Comparison of ENCODE assay signal across 8 cellular contexts in genomic region chr1:117754061-117754969, GRCh38.
DNase-seq lines count a peak whose midpoint lies in the region; ATAC-seq and TF ChIP-seq lines count a peak whose summit lies in the region.

No MANE protein-coding gene starts in this region.

- no peak overlapping the region for H3K4me3 Mint-ChIP-seq in activated naive CD4-positive, alpha-beta T cell treated with anti-CD3 and anti-CD28 coated beads for 36 hours

- H3K36me3 ChIP-seq in heart left ventricle = no peaks in the 10 kb centered on the region

- H3K27ac Mint-ChIP-seq in activated naive CD4-positive, alpha-beta T cell treated with anti-CD3 and anti-CD28 coated beads for 36 hours = no peak overlapping the region

- peaks cover 0 to 21% (median 4%) of the 10 kb centered on the region in 12 donors for H3K4me1 ChIP-seq in heart left ventricle

- intact Hi-C loops in activated naive CD4-positive, alpha-beta T cell treated with anti-CD3 and anti-CD28 coated beads for 36 hours (cut with micrococcal nuclease) = loop anchor here (1.0 to 10.0 kb wide), 3 partner anchors 92 to 440 kb away; no protein-coding TSS in a partner anchor
- intact Hi-C loops in heart left ventricle (cut with DNase I) (loop anchor here (1.0 to 10.0 kb wide), 14 partner anchors 52 to 690 kb away; partner anchors contain the start of genes TENT5C (in 9 of the 10) and TTF2 (in 5 of the 10)), posterior cingulate gyrus (cut with DNase I) (no loop called here)

- WGBS in heart left ventricle, 4 donors = 13 to 21% (median 15%) methylated on average over 8 to 9 of the region's 9 CpGs

- TF ChIP-seq CTCF in heart left ventricle (IDR thresholded peaks at IDR 0.05) = peak; percentile 61 to 85 (median 79)

- CTCF ChIA-PET in activated naive CD4-positive, alpha-beta T cell treated with anti-CD3 and anti-CD28 coated beads for 36 hours (lab: Charles Lee) = interaction anchor here (0.6 to 8.3 kb wide), 51 partner anchors 8 to 625 kb away, joined by 3 to 244 read pairs (median 4); no protein-coding TSS in a partner anchor

- ATAC-seq in heart left ventricle (peak in 3 of 4 donors; percentile 49 to 53 (median 52)), GM18505 (IDR thresholded peaks at IDR 0.05; ENCODE audit: unreplicated experiment) (no peak), HG02870 (IDR thresholded peaks at IDR 0.05; ENCODE audit: unreplicated experiment) (no peak)

- H3K9me3 ChIP-seq in heart left ventricle = no peaks in the 10 kb centered on the region

- H3K4me1 Mint-ChIP-seq in activated naive CD4-positive, alpha-beta T cell treated with anti-CD3 and anti-CD28 coated beads for 36 hours (ENCODE audit: low read depth) = peaks cover 16% of the 10 kb centered on the region

- H3K27me3 Mint-ChIP-seq in activated naive CD4-positive, alpha-beta T cell treated with anti-CD3 and anti-CD28 coated beads for 36 hours (ENCODE audit: low read depth) = peaks cover 19% of the 10 kb centered on the region

- no peak overlapping the region for H3K4me3 ChIP-seq in Jurkat, Clone E6-1 (ENCODE audit: low read length)
- peak overlapping the region in 4 of 12 donors; percentile 26 to 41 (median 38) for H3K4me3 ChIP-seq in heart left ventricle

- TF ChIP-seq POLR2A in heart left ventricle (IDR thresholded peaks at IDR 0.05) (peak in 1 of 2 donors; percentile 14), GM18505 (IDR thresholded peaks at IDR 0.05; ENCODE audit: borderline replicate concordance, extremely low read depth, insufficient read depth, insufficient read length) (no peak)

- DNase-seq in DMS114 treated with DMSO at 0.1 percent for 48 hours (lab: John Stamatoyannopoulos, UW; ENCODE audit: unreplicated experiment) = peak; percentile 60
- peak; percentile 48 for DNase-seq in Jurkat, Clone E6-1 (ENCODE audit: low read depth, low spot score)
- DNase-seq in RKO (ENCODE audit: low spot score) = peak; percentile 74
- DNase-seq in activated naive CD4-positive, alpha-beta T cell treated with anti-CD3 and anti-CD28 coated beads for 36 hours = peak; percentile 57
- DNase-seq in heart left ventricle = peak in 4 of 5 donors; percentile 47 to 59 (median 55)
- peak in 6 of 10 donors; percentile 24 to 89 (median 54) for DNase-seq in posterior cingulate gyrus

- no peak overlapping the region for H3K27ac ChIP-seq in heart left ventricle

- H3K9me3 Mint-ChIP-seq in activated naive CD4-positive, alpha-beta T cell treated with anti-CD3 and anti-CD28 coated beads for 36 hours = no peaks in the 10 kb centered on the region

- no peaks in the 10 kb centered on the region for H3K36me3 Mint-ChIP-seq in activated naive CD4-positive, alpha-beta T cell treated with anti-CD3 and anti-CD28 coated beads for 36 hours (ENCODE audit: low read depth)

- peaks cover 0 to 4% (median 0%) of the 10 kb centered on the region in 9 donors for H3K27me3 ChIP-seq in heart left ventricle

Comparison
In these comparisons a context has a peak if more than half of its experiments do, and no peak if none do; other contexts are left out.
1. ATAC-seq: peak in heart left ventricle (3 of 4); none in GM18505 (single experiment) and HG02870 (single experiment).
2. Peak in every context shown above with its lines, with median percentiles within 50 percentile points of each other: DNase-seq.